11 cellular contexts compared by ENCODE assay signal in genomic region chr4:48739560-48740019, GRCh38. TPM values are rescaled to one million over a fixed set of nuclear protein-coding genes. Genes with fewer than 3 reads are reported as not detected.
DNase-seq lines count a peak whose midpoint lies in the region; ATAC-seq lines count a peak whose summit lies in the region.
"Had no signal": no experiment of that assay in that cellular context is flagged by ENCODE, and none has a peak within 500 bp of the region (broad histone marks: within the 10 kb centered on the region; RNA-seq: fewer than 3 reads in every experiment).

No MANE protein-coding gene starts in this region.

- no peak overlapping the region for H3K23ac ChIP-seq in trophoblast cell (ENCODE audit: low read length)

- H4K12ac ChIP-seq in trophoblast cell (ENCODE audit: low read depth, low read length): no peak overlapping the region

- peaks cover 2% of the 10 kb centered on the region for H3K79me2 ChIP-seq in trophoblast cell (ENCODE audit: control insufficient read depth, insufficient read depth, low read length, poor library complexity)

- H3K27ac Mint-ChIP-seq in activated CD4-positive, alpha-beta T cell treated with anti-CD3 and anti-CD28 coated beads for 36 hours: peak overlapping the region; percentile 39
- peak overlapping the region; percentile 49 to 64 for H3K27ac Mint-ChIP-seq in T-cell

- no peaks in the 10 kb centered on the region for H3K36me3 ChIP-seq in trophoblast cell (ENCODE audit: control insufficient read depth in 1 of 2, insufficient read depth in 2 of 2, low read length in 2 of 2)
- H3K36me3 ChIP-seq: thyroid gland had no signal

- no peak overlapping the region for H2AK5ac ChIP-seq in trophoblast cell (ENCODE audit: low read length)

- peak overlapping the region; percentile 36 for H3K4ac ChIP-seq in trophoblast cell (ENCODE audit: low read depth, low read length)

- H2BK120ac ChIP-seq in trophoblast cell (ENCODE audit: insufficient read depth, low read length, poor library complexity): no peak overlapping the region

- H3K27ac ChIP-seq in trophoblast cell (ENCODE audit: low read depth, low read length): no peak overlapping the region
- H3K27ac ChIP-seq: thyroid gland had no signal

- H4K8ac ChIP-seq in trophoblast cell (ENCODE audit: low read depth, low read length): no peak overlapping the region

- peaks cover 7% of the 10 kb centered on the region for H3K36me3 Mint-ChIP-seq in activated CD4-positive, alpha-beta T cell treated with anti-CD3 and anti-CD28 coated beads for 36 hours (ENCODE audit: low read depth)
- H3K36me3 Mint-ChIP-seq in T-cell: peaks cover 4% of the 10 kb centered on the region

- H3K4me2 ChIP-seq in trophoblast cell (ENCODE audit: low read length): no peak overlapping the region

- H3K4me3 Mint-ChIP-seq in activated CD4-positive, alpha-beta T cell treated with anti-CD3 and anti-CD28 coated beads for 36 hours: no peak overlapping the region
- H3K4me3 Mint-ChIP-seq in T-cell: peak overlapping the region in 2 of 3 donors; percentile 4

- no peak overlapping the region for H2BK12ac ChIP-seq in trophoblast cell (ENCODE audit: low read length)

- H3K27me3 Mint-ChIP-seq in activated CD4-positive, alpha-beta T cell treated with anti-CD3 and anti-CD28 coated beads for 36 hours: no peaks in the 10 kb centered on the region
- H3K27me3 Mint-ChIP-seq in T-cell: no peaks in the 10 kb centered on the region

- no peak overlapping the region for H4K91ac ChIP-seq in trophoblast cell (ENCODE audit: low read depth, low read length)

- intact Hi-C loops in activated CD4-positive, alpha-beta T cell treated with anti-CD3 and anti-CD28 coated beads for 36 hours (cut with DNase I, micrococcal nuclease): loop anchor here in 1 of 2 experiments (5.0 kb wide), 2 partner anchors 37 to 38 kb away; no protein-coding TSS in a partner anchor
- intact Hi-C loops in sciatic nerve (cut with DNase I): no loop called here

- ATAC-seq in activated CD4-positive, alpha-beta T cell treated with anti-CD3 and anti-CD28 coated beads for 36 hours: peak; percentile 80
- peak; percentile 48 for ATAC-seq in HG02885 (IDR thresholded peaks at IDR 0.05; ENCODE audit: poor library complexity, unreplicated experiment)
- ATAC-seq in T-cell (replicated peaks in 1 of 4): peak in 2 of 4 experiments; percentile 26 to 36
- no peak for ATAC-seq in sciatic nerve

- no CpG with 5 or more reads among the region's 3 CpGs for WGBS in trophoblast cell (ENCODE audit: extremely low coverage, insufficient coverage, insufficient read length)

- H2BK5ac ChIP-seq in trophoblast cell (ENCODE audit: low read depth, low read length, poor library complexity): no peak overlapping the region

- no peaks in the 10 kb centered on the region for H3K4me1 ChIP-seq in trophoblast cell (ENCODE audit: control insufficient read depth in 1 of 2, insufficient read depth in 2 of 2, low read length in 2 of 2)

- no peak overlapping the region for H3K14ac ChIP-seq in trophoblast cell (ENCODE audit: low read length)

- no peak for DNase-seq in activated CD4-positive, alpha-beta T cell treated with anti-CD3 and anti-CD28 coated beads for 36 hours
- no peak for DNase-seq in activated CD4-positive, alpha-beta T cell treated with anti-CD3 and anti-CD28 coated beads for 1 hour
- DNase-seq in T-cell (no peak), trophoblast cell (no peak), sciatic nerve (ENCODE audit: low spot score) (no peak), AML-193 (lab: John Stamatoyannopoulos, UW) (no peak)
- no peak for DNase-seq in stimulated activated naive CD4-positive, alpha-beta T cell (lab: John Stamatoyannopoulos, UW)
- DNase-seq: 8988T, NCI-H748 treated with DMSO at 0.1 percent for 48 hours, thyroid gland had no signal

- peaks cover 77% of the 10 kb centered on the region for H3K4me1 Mint-ChIP-seq in activated CD4-positive, alpha-beta T cell treated with anti-CD3 and anti-CD28 coated beads for 36 hours
- peaks cover 76 to 86% (median 86%) of the 10 kb centered on the region in 3 donors for H3K4me1 Mint-ChIP-seq in T-cell

- no peaks in the 10 kb centered on the region for H3K9me3 ChIP-seq in trophoblast cell (ENCODE audit: insufficient read depth, low read depth, low read length)
- H3K9me3 ChIP-seq: thyroid gland had no signal

- H3K4me3 ChIP-seq in trophoblast cell (ENCODE audit: low read depth, low read length): no peak overlapping the region
- H3K4me3 ChIP-seq: thyroid gland had no signal

- CTCF ChIA-PET in activated CD4-positive, alpha-beta T cell treated with anti-CD3 and anti-CD28 coated beads for 36 hours (lab: Charles Lee): interaction anchor here (1.0 kb wide), 1 partner anchor 161 kb away, joined by 3 read pairs; no protein-coding TSS in a partner anchor
- CTCF ChIA-PET in T-cell (lab: Charles Lee): interaction anchor here in 1 of 2 donors (1.1 kb wide), 1 partner anchor 42 kb away, joined by 4 read pairs; no protein-coding TSS in a partner anchor

- POLR2A ChIA-PET in activated CD4-positive, alpha-beta T cell treated with anti-CD3 and anti-CD28 coated beads for 36 hours (lab: Charles Lee): no interaction called here
- POLR2A ChIA-PET in T-cell (lab: Charles Lee): interaction anchor here in 1 of 2 donors (0.8 kb wide), 1 partner anchor 106 kb away, joined by 8 read pairs; no protein-coding TSS in a partner anchor

- no peak overlapping the region for H2AFZ ChIP-seq in trophoblast cell (ENCODE audit: insufficient read depth, low read length, poor library complexity)

- peaks cover 2% of the 10 kb centered on the region for H3K9me3 Mint-ChIP-seq in activated CD4-positive, alpha-beta T cell treated with anti-CD3 and anti-CD28 coated beads for 36 hours (ENCODE audit: low read depth)
- peaks cover 0 to 5% (median 0%) of the 10 kb centered on the region in 3 donors for H3K9me3 Mint-ChIP-seq in T-cell

- H3K79me1 ChIP-seq in trophoblast cell (ENCODE audit: low read length): no peaks in the 10 kb centered on the region

- H3K27me3 ChIP-seq in trophoblast cell (ENCODE audit: insufficient read depth, low read length): no peaks in the 10 kb centered on the region
- H3K27me3 ChIP-seq: thyroid gland had no signal

- H3K18ac ChIP-seq in trophoblast cell (ENCODE audit: low read length): no peak overlapping the region

- H3K9ac ChIP-seq in trophoblast cell (ENCODE audit: low read length): no peak overlapping the region

RNA-seq across cellular contexts. Expression of gene FRYL, which starts 40.5 kb away (rescaled TPM):
- 10 to 100 TPM; 67.9 to 69.8 TPM for total RNA-seq in activated CD4-positive, alpha-beta T cell treated with anti-CD3 and anti-CD28 coated beads for 36 hours
- total RNA-seq in T-cell: 100 to 1,000 TPM in 4 of 5 donors, 10 to 100 TPM in 1; 86.3 to 143 (median 111) TPM
- 14.9 and 15.0 TPM in 2 replicates for polyA plus RNA-seq in trophoblast cell (2013)
- 172 TPM for total RNA-seq in sciatic nerve
